Comparison of ENCODE assay signal across 10 cellular contexts in the genomic region with DNA sequence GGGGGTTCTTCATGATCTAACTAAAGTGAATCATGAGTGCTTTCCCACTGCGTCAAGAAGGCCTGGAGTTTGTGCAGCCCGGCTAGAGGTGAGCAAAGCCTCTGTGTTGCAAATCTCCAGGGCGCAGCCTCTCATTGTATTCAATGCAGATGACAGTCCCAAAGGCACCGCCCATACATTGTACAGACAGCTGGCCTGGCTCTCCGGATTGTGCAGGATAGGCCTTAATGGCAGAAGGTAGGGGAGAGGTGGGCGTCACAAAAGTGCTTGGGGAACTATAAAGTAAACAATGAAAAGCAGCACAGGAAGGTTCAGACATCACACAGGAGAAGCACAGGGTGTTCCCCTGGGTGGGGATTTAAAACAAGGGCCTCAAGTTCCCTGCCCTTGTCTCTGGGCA. TPM values are rescaled to one million over a fixed set of nuclear protein-coding genes. Genes with fewer than 3 reads are reported as not detected.
DNase-seq lines count a peak whose midpoint lies in the region; ATAC-seq, FAIRE-seq and TF ChIP-seq lines count a peak whose summit lies in the region.
"Had no signal": no experiment of that assay in that cellular context is flagged by ENCODE, and none has a peak within 500 bp of the region (broad histone marks: within the 10 kb centered on the region; RNA-seq: fewer than 3 reads in every experiment).

No MANE protein-coding gene starts in this region.

- peak overlapping the region; percentile 93 to 98 (median 95) for H3K4me3 Mint-ChIP-seq in CD4-positive, CD25-positive, alpha-beta regulatory T cell

- peaks cover 7 to 49% (median 38%) of the 10 kb centered on the region in 4 donors for H3K4me1 Mint-ChIP-seq in CD4-positive, CD25-positive, alpha-beta regulatory T cell

- H3K14ac ChIP-seq in H1 (ENCODE audit: insufficient read length): no peak overlapping the region

- H3K79me2 ChIP-seq in OCI-LY3 (ENCODE audit: low read length) (peaks cover 42% of the 10 kb centered on the region), H1 (ENCODE audit: control insufficient read depth in 1 of 2, insufficient read depth in 2 of 2, low read length in 2 of 2) (no peaks in the 10 kb centered on the region)

- peak overlapping the region; percentile 39; the same call in 1 of the 2 replicates for H2BK12ac ChIP-seq in H1 (ENCODE audit: low read depth, low read length)

- H3K9me3 Mint-ChIP-seq in CD4-positive, CD25-positive, alpha-beta regulatory T cell: peaks cover 0 to 7% (median 0%) of the 10 kb centered on the region in 7 donors

- no peaks in the 10 kb centered on the region for H3K9me3 ChIP-seq in CD4-positive, CD25-positive, alpha-beta regulatory T cell (ENCODE audit: control insufficient read depth in 2 of 2, low read length in 2 of 2)
- no peaks in the 10 kb centered on the region for H3K9me3 ChIP-seq in OCI-LY3 (ENCODE audit: insufficient read depth, low read length)
- no peaks in the 10 kb centered on the region for H3K9me3 ChIP-seq in H1 (ENCODE audit: insufficient read depth in 2 of 2, low read depth in 1 of 2, low read length in 1 of 2)
- no peaks in the 10 kb centered on the region for H3K9me3 ChIP-seq in neutrophil

- no peak overlapping the region for H3K56ac ChIP-seq in H1 (replicated peaks; ENCODE audit: insufficient read length, low read depth, low read length)

- peak in 1 of 3 donors; percentile 20 for DNase-seq in CD4-positive, CD25-positive, alpha-beta regulatory T cell
- peak in 1 of 2 experiments; percentile 39 for DNase-seq in H1 (ENCODE audit: low read depth in 1 of 2, low spot score in 2 of 2)
- no peak for DNase-seq in DMS 273 (lab: John Stamatoyannopoulos, UW; ENCODE audit: unreplicated experiment)
- no peak for DNase-seq in GM19239 (ENCODE audit: insufficient read length, low spot score)
- DNase-seq in iPS-NIHi11 (ENCODE audit: low spot score): no peak
- DNase-seq: activated CD4-positive, alpha-beta T cell treated with anti-CD3 and anti-CD28 coated beads for 4 hours; NCI-H1436 had no signal

- H4K91ac ChIP-seq in H1 (replicated peaks; ENCODE audit: insufficient read length, low read length): no peak overlapping the region

- no peak overlapping the region for H4K5ac ChIP-seq in H1 (ENCODE audit: insufficient read length, low read depth, low read length)

- H3K27me3 Mint-ChIP-seq in CD4-positive, CD25-positive, alpha-beta regulatory T cell: peaks cover 8% of the 10 kb centered on the region

- H4K8ac ChIP-seq in H1 (ENCODE audit: extremely low read depth, insufficient read depth, low read length): no peak overlapping the region

- ATAC-seq in CD4-positive, CD25-positive, alpha-beta regulatory T cell (ENCODE audit: low read depth in 2 of 2): no peak
- no peak for ATAC-seq in GM18511 (IDR thresholded peaks at IDR 0.05; ENCODE audit: unreplicated experiment)

- no peak overlapping the region for H3K9ac ChIP-seq in OCI-LY3 (ENCODE audit: low read length)
- no peak overlapping the region for H3K9ac ChIP-seq in H1 (replicated peaks in 1 of 4; ENCODE audit: extremely low read depth in 1 of 4, low read depth in 3 of 4, low read length in 3 of 4)

- H3K4me2 ChIP-seq in OCI-LY3 (ENCODE audit: low read length) (peak overlapping the region; percentile 85; the same call in 1 of the 2 replicates), H1 (ENCODE audit: insufficient read depth in 1 of 2, low read depth in 2 of 2, low read length in 2 of 2) (peak overlapping the region in 1 of 2 experiments; percentile 86; a peak in 1 of 4 replicates)

- H3K4ac ChIP-seq in H1 (replicated peaks; ENCODE audit: insufficient read length, low read depth, low read length): no peak overlapping the region

- TF ChIP-seq POLR2A in H1 (IDR thresholded peaks at IDR 0.05; ENCODE audit: control extremely low read depth in 1 of 2, low read depth in 2 of 2, low read length in 2 of 2): no peak

- H2BK5ac ChIP-seq in H1 (ENCODE audit: low read depth, low read length): peak overlapping the region; percentile 52; the same call in 1 of the 2 replicates

- no peak for TF ChIP-seq EP300 in H1 (IDR thresholded peaks at IDR 0.05; ENCODE audit: borderline replicate concordance in 1 of 2, low read depth in 2 of 2, low read length in 2 of 2)

- no peak overlapping the region for H3K23ac ChIP-seq in H1 (ENCODE audit: insufficient read length)

- H3K4me3 ChIP-seq in CD4-positive, CD25-positive, alpha-beta regulatory T cell (ENCODE audit: low read depth, low read length): peak overlapping the region; percentile 71
- no peak overlapping the region for H3K4me3 ChIP-seq in OCI-LY3 (ENCODE audit: low read length)
- H3K4me3 ChIP-seq in H1 (ENCODE audit: extremely low read depth in 1 of 4, insufficient read depth in 2 of 4, low read depth in 3 of 4, low read length in 4 of 4): peak overlapping the region in 1 of 4 experiments; percentile 62; a peak in 1 of 8 replicates
- H3K4me3 ChIP-seq in neutrophil (ENCODE audit: low read depth in 1 of 2, low read length in 1 of 2): no peak overlapping the region

- CTCF ChIA-PET in H1 (lab: Charles Lee; ENCODE audit: partially characterized antibody): interaction anchor here (0.6 to 1.7 kb wide), 3 partner anchors 16 to 908 kb away, joined by 3 to 4 read pairs (median 3); no protein-coding TSS in a partner anchor

- no peaks in the 10 kb centered on the region for H3K79me1 ChIP-seq in H1 (ENCODE audit: low read depth, low read length)

- H2BK15ac ChIP-seq in H1 (ENCODE audit: low read length): peak overlapping the region; percentile 53; the same call in 1 of the 2 replicates

- H4K20me1 ChIP-seq in OCI-LY3 (ENCODE audit: insufficient read depth, low read length): 0 out of 2 replicates have a peak, but pooled peaks cover 4% of the 10 kb centered on the region
- peaks cover 0 to 2% of the 10 kb centered on the region in 2 experiments for H4K20me1 ChIP-seq in H1 (replicated peaks in 1 of 2; ENCODE audit: control insufficient read depth in 1 of 2, insufficient read depth in 2 of 2, low read length in 2 of 2)

- H2AK5ac ChIP-seq in H1 (ENCODE audit: low read depth, low read length): 0 out of 2 replicates have a peak overlapping the region, but pooled peaks have one; percentile 53

- no peaks in the 10 kb centered on the region for H3K36me3 ChIP-seq in CD4-positive, CD25-positive, alpha-beta regulatory T cell (ENCODE audit: control insufficient read depth, insufficient read depth, low read length)
- peaks cover 11% of the 10 kb centered on the region for H3K36me3 ChIP-seq in OCI-LY3 (replicated peaks; ENCODE audit: low read depth, low read length)
- no peaks in the 10 kb centered on the region for H3K36me3 ChIP-seq in H1 (ENCODE audit: control insufficient read depth in 2 of 4, insufficient read depth in 4 of 4, low read length in 3 of 4)
- no peaks in the 10 kb centered on the region for H3K36me3 ChIP-seq in neutrophil

- no peak overlapping the region for H2BK120ac ChIP-seq in H1 (replicated peaks; ENCODE audit: low read depth, low read length)

- FAIRE-seq in H1 (lab: Jason Lieb, UNC): no peak
- FAIRE-seq in GM19239 (lab: Jason Lieb, UNC): no peak

- 87% methylated on average over 6 of the region's 6 CpGs; no CpG with 5 or more reads in 1 of the 2 experiments for WGBS in H1 (ENCODE audit: extremely low coverage in 1 of 2, insufficient coverage in 1 of 2, insufficient read length in 1 of 2, insufficient replicate concordance in 2 of 2, low coverage in 1 of 2, low lambda C conversion rate in 2 of 2, missing lambda C conversion rate in 1 of 2), 2 experiments

- peaks cover 11% of the 10 kb centered on the region for H3K23me2 ChIP-seq in H1 (ENCODE audit: low read depth, low read length)

- TF ChIP-seq CTCF in OCI-LY3 (IDR thresholded peaks at IDR 0.05; ENCODE audit: low read depth, low read length): no peak
- TF ChIP-seq CTCF in H1 (IDR thresholded peaks at IDR 0.05; ENCODE audit: control extremely low read depth in 1 of 3, insufficient read depth in 1 of 3, low read depth in 1 of 3, low read length in 3 of 3): no peak
- TF ChIP-seq CTCF in neutrophil (IDR thresholded peaks at IDR 0.05): no peak

- POLR2A ChIA-PET in H1 (lab: Charles Lee; ENCODE audit: partially characterized antibody): no interaction called here

- H3K27me3 ChIP-seq in CD4-positive, CD25-positive, alpha-beta regulatory T cell (ENCODE audit: control insufficient read depth, insufficient read depth, low read length): no peaks in the 10 kb centered on the region
- H3K27me3 ChIP-seq in OCI-LY3 (ENCODE audit: low read depth, low read length) (no peaks in the 10 kb centered on the region), H1 (replicated peaks in 1 of 4; ENCODE audit: control insufficient read depth in 3 of 4, extremely low read depth in 1 of 4, insufficient read depth in 3 of 4, low read length in 3 of 4) (peaks cover 0 to 10% (median 8%) of the 10 kb centered on the region in 4 experiments; a peak in 4 of 7 replicates), neutrophil (no peaks in the 10 kb centered on the region)

- peaks cover 36% of the 10 kb centered on the region for H3K4me1 ChIP-seq in CD4-positive, CD25-positive, alpha-beta regulatory T cell (ENCODE audit: control insufficient read depth, insufficient read depth, low read length, poor library complexity, severe bottlenecking)
- H3K4me1 ChIP-seq in OCI-LY3 (ENCODE audit: low read length): peaks cover 31% of the 10 kb centered on the region
- H3K4me1 ChIP-seq in H1 (replicated peaks in 1 of 4; ENCODE audit: control insufficient read depth in 3 of 4, insufficient read depth in 4 of 4, low read length in 3 of 4): peaks cover 16 to 31% (median 21%) of the 10 kb centered on the region in 4 experiments
- H3K4me1 ChIP-seq in neutrophil (ENCODE audit: control insufficient read depth in 1 of 2, insufficient read depth in 1 of 2, low read depth in 1 of 2, low read length in 1 of 2): peaks cover 45 to 51% of the 10 kb centered on the region in 2 experiments

- no peak overlapping the region for H3K27ac ChIP-seq in CD4-positive, CD25-positive, alpha-beta regulatory T cell (ENCODE audit: insufficient read depth, low read length, poor library complexity, severe bottlenecking)
- H3K27ac ChIP-seq in OCI-LY3 (ENCODE audit: low read length): no peak overlapping the region
- no peak overlapping the region for H3K27ac ChIP-seq in H1 (ENCODE audit: low read depth, low read length)
- H3K27ac ChIP-seq in neutrophil: peak overlapping the region; percentile 92

- no peak overlapping the region for H2AFZ ChIP-seq in OCI-LY3 (ENCODE audit: low read depth, low read length)
- peak overlapping the region; percentile 82 for H2AFZ ChIP-seq in H1 (ENCODE audit: low read length)

- H2BK20ac ChIP-seq in H1 (ENCODE audit: low read length): no peak overlapping the region

- H3K36me3 Mint-ChIP-seq in CD4-positive, CD25-positive, alpha-beta regulatory T cell: peaks cover 4% of the 10 kb centered on the region

- no peak overlapping the region; the same call in 1 of the 2 replicates for H3K18ac ChIP-seq in H1 (ENCODE audit: extremely low read depth, low read length)

- H3K27ac Mint-ChIP-seq in CD4-positive, CD25-positive, alpha-beta regulatory T cell: peak overlapping the region; percentile 86 to 95 (median 93)

- no peak for TF ChIP-seq RAD21 in H1 (IDR thresholded peaks at IDR 0.05 in 1 of 2, conservative IDR thresholded peaks at IDR 0.05 in 1 of 2; ENCODE audit: low read depth in 2 of 2, low read length in 2 of 2)

RNA-seq across cellular contexts. Expression of gene GYPC, which starts 0.9 kb away (rescaled TPM):
- total RNA-seq in CD4-positive, CD25-positive, alpha-beta regulatory T cell: 75.2 TPM
- 100 to 1,000 TPM; 157 to 210 (median 190) TPM for polyA plus RNA-seq in CD4-positive, CD25-positive, alpha-beta regulatory T cell
- total RNA-seq in H1 (2021; fragmentation: NEBNext Ultra II Directional; extraction: Animal tissue kit (Norgen Biotek cat#: 25700)): 26.7 and 26.8 TPM in 2 replicates
- polyA plus RNA-seq in H1 (2011; rRNA removed): 53.6 and 55.1 TPM in 2 replicates
- polyA plus RNA-seq in H1 (2011; cell fraction: cytosol; rRNA removed): 48.8 TPM
- 43.8 TPM for polyA plus RNA-seq in H1 (2011; cell fraction: nucleus; rRNA removed)
- polyA plus RNA-seq in H1 (2012, experiment 1 of 2): 35.4 to 41.6 TPM (median 39.4 TPM) in 4 replicates
- 37.6 TPM for polyA plus RNA-seq in H1 (2012, experiment 2 of 2)
- 19.9 TPM for polyA plus RNA-seq in H1 (2013, experiment 1 of 2)
- polyA plus RNA-seq in H1 (2013, experiment 2 of 2): 21.6 TPM
- 30.0 and 32.2 TPM in 2 replicates for polyA minus RNA-seq in H1 (2011; rRNA and poly(A)+ RNA removed)
- polyA minus RNA-seq in H1 (2011; cell fraction: cytosol; rRNA and poly(A)+ RNA removed): 10.3 TPM
- polyA minus RNA-seq in H1 (2011; cell fraction: nucleus; rRNA and poly(A)+ RNA removed): 11.7 TPM
